ENCODE assay signal across 10 cellular contexts in the genomic region with DNA sequence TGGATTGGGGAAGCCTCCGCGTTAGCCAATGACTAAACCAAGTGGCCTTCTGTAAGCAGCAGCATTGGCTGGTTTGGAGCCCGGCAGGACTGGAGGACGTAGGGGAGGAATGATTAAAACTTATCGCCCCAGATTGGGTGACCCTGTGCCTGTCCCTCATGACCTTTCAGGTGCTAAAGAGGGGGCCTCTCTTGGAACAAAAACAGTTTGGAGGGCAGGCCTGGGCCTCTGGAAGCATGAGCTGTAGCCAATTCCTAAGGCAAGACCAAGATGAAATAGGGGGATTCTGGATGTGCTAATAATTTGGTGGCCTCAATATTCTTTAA. TPM values are rescaled to one million over a fixed set of nuclear protein-coding genes. Genes with fewer than 3 reads are reported as not detected.
A peak's percentile ranks its signal among the peaks of the same experiment; 100 is the strongest.
DNase-seq lines count a peak whose midpoint lies in the region; ATAC-seq and TF ChIP-seq lines count a peak whose summit lies in the region.
"Had no signal": no experiment of that assay in that cellular context is flagged by ENCODE, and none has a peak within 500 bp of the region (broad histone marks: within the 10 kb centered on the region; RNA-seq: fewer than 3 reads in every experiment).

No MANE protein-coding gene starts in this region.

- H3K4me3 ChIP-seq in NT2/D1 (ENCODE audit: insufficient read length, low read depth) = peak overlapping the region; percentile 46
- peak overlapping the region; percentile 82 for H3K4me3 ChIP-seq in psoas muscle
- H3K4me3 ChIP-seq: SK-N-MC had no signal

- intact Hi-C loops in psoas muscle (cut with DNase I) = loop anchor here (2.0 to 5.0 kb wide), 4 partner anchors 37 to 83 kb away; no protein-coding TSS in a partner anchor

- H3K4me1 ChIP-seq in NT2/D1 (ENCODE audit: insufficient read depth, insufficient read length) = no peaks in the 10 kb centered on the region
- peaks cover 10% of the 10 kb centered on the region for H3K4me1 ChIP-seq in foreskin keratinocyte
- peaks cover 65% of the 10 kb centered on the region for H3K4me1 ChIP-seq in psoas muscle

- H3K27me3 ChIP-seq in NT2/D1 (ENCODE audit: insufficient read depth, insufficient read length) = peaks cover 47% of the 10 kb centered on the region
- H3K27me3 ChIP-seq in foreskin keratinocyte = peaks cover 34% of the 10 kb centered on the region
- H3K27me3 ChIP-seq in psoas muscle (ENCODE audit: insufficient read depth in 3 of 3, low read length in 2 of 3) = no peaks in the 10 kb centered on the region

- in situ Hi-C loops in GM13976 (cut with MboI; ENCODE audit: low sequenced_read_pairs, unreplicated experiment) = no loop called here

- WGBS in psoas muscle, 3 donors = 15 to 23% (median 17%) methylated on average over 5 of the region's 5 CpGs

- H3K36me3 ChIP-seq in NT2/D1 (ENCODE audit: insufficient read depth, insufficient read length, low read length) (no peaks in the 10 kb centered on the region), psoas muscle (ENCODE audit: insufficient read depth in 1 of 2, low read depth in 1 of 2) (no peaks in the 10 kb centered on the region)

- ATAC-seq in foreskin keratinocyte (no peak), psoas muscle (no peak), HG02763 (IDR thresholded peaks at IDR 0.05; ENCODE audit: unreplicated experiment) (no peak), GM19395 (IDR thresholded peaks at IDR 0.05; ENCODE audit: unreplicated experiment) (no peak)

- H3K9me3 ChIP-seq in NT2/D1 (ENCODE audit: insufficient read depth, low read length) = no peaks in the 10 kb centered on the region
- H3K9me3 ChIP-seq in psoas muscle = no peaks in the 10 kb centered on the region

- H3K27ac ChIP-seq in foreskin keratinocyte (no peak overlapping the region), psoas muscle (peak overlapping the region; percentile 93)
- H3K27ac ChIP-seq: epithelial cell of prostate, SK-N-MC had no signal

- H3K9ac ChIP-seq in NT2/D1 (ENCODE audit: insufficient read length, low read depth) = peak overlapping the region; percentile 32

- DNase-seq in NT2/D1 (ENCODE audit: low read depth, low spot score) (no peak), foreskin keratinocyte (no peak), psoas muscle (no peak), GM13976 (ENCODE audit: low spot score) (no peak), cerebellar nuclear complex (lab: John Stamatoyannopoulos, UW) (no peak)

- TF ChIP-seq CTCF in GM12872 (IDR thresholded peaks at IDR 0.05; ENCODE audit: insufficient read depth, low read depth, low read length) = peak; percentile 40; the same call in 1 of the 3 replicates
- TF ChIP-seq CTCF in foreskin keratinocyte (conservative IDR thresholded peaks at IDR 0.05) = peak; percentile 24
- no peak for TF ChIP-seq CTCF in psoas muscle (IDR thresholded peaks at IDR 0.05)
- no peak for TF ChIP-seq CTCF in GM13976 (IDR thresholded peaks at IDR 0.05; ENCODE audit: borderline replicate concordance, control extremely low read depth, extremely low read depth, insufficient read depth, missing control alignments)

RNA-seq across cellular contexts. Expression of gene GMPR, which starts 1.4 kb away (rescaled TPM):
- total RNA-seq in foreskin keratinocyte = 0.32 and 0.37 TPM in 2 replicates
- polyA plus RNA-seq in foreskin keratinocyte = 0.56 and 1.0 TPM in 2 replicates
- total RNA-seq in psoas muscle = 100 to 1,000 TPM; 139 to 265 (median 189) TPM
- polyA plus RNA-seq in psoas muscle = 100 to 1,000 TPM in 2 of 3 donors, 10 to 100 TPM in 1; 26.6 to 286 (median 235) TPM

Comparison
In these comparisons a context has a peak if more than half of its experiments do, and no peak if none do; other contexts are left out.
1. CTCF ChIP-seq: peak in GM12872 (single experiment) and foreskin keratinocyte (single experiment); none in psoas muscle (single experiment) and GM13976 (single experiment).
2. RNA of gene GMPR, which starts 1.4 kb away (total RNA-seq): 139 to 265 TPM in psoas muscle; 0.32 to 0.37 TPM in foreskin keratinocyte; every median in the first group is over 100 times any median in the second.